20 cellular contexts compared by ENCODE assay signal in the genomic region with DNA sequence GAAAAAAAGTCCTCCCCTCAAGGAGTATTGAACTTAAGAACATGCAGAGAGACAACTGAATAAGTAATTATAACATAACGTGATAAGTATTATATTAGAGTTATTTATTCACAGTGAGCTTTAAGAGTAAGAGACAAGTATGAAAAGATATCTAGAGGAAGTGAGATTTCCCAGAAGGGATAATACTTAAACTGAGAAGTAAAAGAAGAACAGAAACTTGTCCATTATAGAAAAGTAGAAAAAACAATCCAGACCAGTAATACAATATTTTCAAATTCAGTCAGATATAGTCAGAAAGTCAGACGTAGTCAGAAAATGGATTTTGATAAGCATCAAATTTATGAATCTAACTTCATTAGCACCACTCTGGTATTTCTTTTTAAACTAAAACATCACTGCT.
DNase-seq lines count a peak whose midpoint lies in the region; ATAC-seq and TF ChIP-seq lines count a peak whose summit lies in the region.
"Had no signal": no experiment of that assay in that cellular context is flagged by ENCODE, and none has a peak within 500 bp of the region (broad histone marks: within the 10 kb centered on the region; RNA-seq: fewer than 3 reads in every experiment).

No MANE protein-coding gene starts in this region.

- no peak overlapping the region for H3K4me3 ChIP-seq in breast epithelium
- H3K4me3 ChIP-seq: heart right ventricle, spleen had no signal

- H3K36me3 ChIP-seq in breast epithelium = no peaks in the 10 kb centered on the region
- H3K36me3 ChIP-seq: heart right ventricle, spleen had no signal

- H3K4me1 Mint-ChIP-seq in activated T-helper 2 cell treated with anti-CD3 and anti-CD28 coated beads, Interferon-gamma antibody, Interleukin-2, Interleukin-4, amounts not matched to agents 10 μg/mL and 5 μg/mL and 100 μg/mL, durations not matched to agents 14 hours and 24 hours and 36 hours (ENCODE audit: low read depth) = no peaks in the 10 kb centered on the region
- H3K4me1 Mint-ChIP-seq: activated CD4-positive, alpha-beta T cell treated with anti-CD3 and anti-CD28 coated beads, Interleukin-2, amount 10 ng/mL, durations not matched to agents 24 days and 14 days; CD8-positive, alpha-beta memory T cell had no signal

- no peaks in the 10 kb centered on the region for H3K27me3 ChIP-seq in breast epithelium
- H3K27me3 ChIP-seq: heart right ventricle, spleen had no signal

- H3K9me3 ChIP-seq in breast epithelium = no peaks in the 10 kb centered on the region

- H3K4me3 Mint-ChIP-seq in activated T-helper 2 cell treated with anti-CD3 and anti-CD28 coated beads, Interferon-gamma antibody, Interleukin-2, Interleukin-4, amounts not matched to agents 10 μg/mL and 5 μg/mL and 100 μg/mL, durations not matched to agents 14 hours and 24 hours and 36 hours (ENCODE audit: low read depth) = no peak overlapping the region
- H3K4me3 Mint-ChIP-seq: activated CD4-positive, alpha-beta T cell treated with anti-CD3 and anti-CD28 coated beads, Interleukin-2, amount 10 ng/mL, durations not matched to agents 24 days and 14 days; activated T-cell treated with anti-CD3 and anti-CD28 coated beads, Interleukin-2, amount 50 U/mL, for 4 hours; CD8-positive, alpha-beta memory T cell; T-helper 2 cell treated with Interferon-gamma antibody and Interleukin-4, amounts not matched to agents 5 μg/mL and 100 μg/mL, for 36 hours had no signal

- TF ChIP-seq CTCF in GM13976 (IDR thresholded peaks at IDR 0.05; ENCODE audit: borderline replicate concordance, control extremely low read depth, extremely low read depth, insufficient read depth, missing control alignments) (no peak), breast epithelium (IDR thresholded peaks at IDR 0.05) (no peak)

- intact Hi-C loops in breast epithelium (cut with DNase I; ENCODE audit: low total_unique reads) = no loop called here
- intact Hi-C loops in activated T-helper 2 cell treated with anti-CD3 and anti-CD28 coated beads, Interferon-gamma antibody, Interleukin-2, Interleukin-4, amounts not matched to agents 10 μg/mL and 5 μg/mL and 100 μg/mL, durations not matched to agents 14 hours and 24 hours and 36 hours (cut with micrococcal nuclease) = no loop called here

- peaks cover 30% of the 10 kb centered on the region for H3K9me3 Mint-ChIP-seq in activated T-helper 2 cell treated with anti-CD3 and anti-CD28 coated beads, Interferon-gamma antibody, Interleukin-2, Interleukin-4, amounts not matched to agents 10 μg/mL and 5 μg/mL and 100 μg/mL, durations not matched to agents 14 hours and 24 hours and 36 hours

- no peak for TF ChIP-seq POLR2A in breast epithelium (IDR thresholded peaks at IDR 0.05)

- ATAC-seq in GM19452 (IDR thresholded peaks at IDR 0.05; ENCODE audit: unreplicated experiment) (peak; percentile 51), HG02840 (IDR thresholded peaks at IDR 0.05; ENCODE audit: low FRiP score, unreplicated experiment) (peak; percentile 62), HG03457 (IDR thresholded peaks at IDR 0.05; ENCODE audit: unreplicated experiment) (peak; percentile 79)
- ATAC-seq: activated T-cell treated with anti-CD3 and anti-CD28 coated beads, Interleukin-2, amount 50 U/mL, for 4 hours; heart right ventricle had no signal

- H3K36me3 Mint-ChIP-seq in activated T-helper 2 cell treated with anti-CD3 and anti-CD28 coated beads, Interferon-gamma antibody, Interleukin-2, Interleukin-4, amounts not matched to agents 10 μg/mL and 5 μg/mL and 100 μg/mL, durations not matched to agents 14 hours and 24 hours and 36 hours (ENCODE audit: low read depth) = no peaks in the 10 kb centered on the region
- H3K36me3 Mint-ChIP-seq: CD8-positive, alpha-beta memory T cell had no signal

- H3K27ac Mint-ChIP-seq in activated T-helper 2 cell treated with anti-CD3 and anti-CD28 coated beads, Interferon-gamma antibody, Interleukin-2, Interleukin-4, amounts not matched to agents 10 μg/mL and 5 μg/mL and 100 μg/mL, durations not matched to agents 14 hours and 24 hours and 36 hours = no peak overlapping the region
- H3K27ac Mint-ChIP-seq: activated CD4-positive, alpha-beta T cell treated with anti-CD3 and anti-CD28 coated beads, Interleukin-2, amount 10 ng/mL, durations not matched to agents 24 days and 14 days; CD8-positive, alpha-beta memory T cell; T-helper 2 cell treated with Interferon-gamma antibody and Interleukin-4, amounts not matched to agents 5 μg/mL and 100 μg/mL, for 36 hours had no signal

- H3K4me1 ChIP-seq in breast epithelium = no peaks in the 10 kb centered on the region
- H3K4me1 ChIP-seq: heart right ventricle, parathyroid adenoma, spleen had no signal

- no peaks in the 10 kb centered on the region for H3K27me3 Mint-ChIP-seq in activated T-helper 2 cell treated with anti-CD3 and anti-CD28 coated beads, Interferon-gamma antibody, Interleukin-2, Interleukin-4, amounts not matched to agents 10 μg/mL and 5 μg/mL and 100 μg/mL, durations not matched to agents 14 hours and 24 hours and 36 hours (ENCODE audit: low read depth)
- H3K27me3 Mint-ChIP-seq: activated CD4-positive, alpha-beta T cell treated with anti-CD3 and anti-CD28 coated beads, Interleukin-2, amount 10 ng/mL, durations not matched to agents 24 days and 14 days; CD8-positive, alpha-beta memory T cell had no signal

- peak; percentile 21 for DNase-seq in GM13976 (ENCODE audit: low spot score)
- no peak for DNase-seq in breast epithelium (ENCODE audit: low spot score in 2 of 2)
- DNase-seq in activated T-helper 2 cell treated with anti-CD3 and anti-CD28 coated beads, Interferon-gamma antibody, Interleukin-2, Interleukin-4, amounts not matched to agents 10 μg/mL and 5 μg/mL and 100 μg/mL, durations not matched to agents 14 hours and 24 hours and 36 hours (ENCODE audit: low spot score) = no peak
- DNase-seq in HuH-7 (ENCODE audit: low spot score) = no peak
- no peak for DNase-seq in Ammon's horn (ENCODE audit: low spot score)
- DNase-seq: ACHN; activated CD4-positive, alpha-beta T cell treated with anti-CD3 and anti-CD28 coated beads, Interleukin-2, amount 10 ng/mL, durations not matched to agents 24 days and 14 days; activated T-cell treated with anti-CD3 and anti-CD28 coated beads, Interleukin-2, amount 50 U/mL, for 4 hours; CD8-positive, alpha-beta memory T cell; H7; heart right ventricle; kidney glomerular epithelial cell; NCI-H2029 treated with DMSO at 0.1 percent for 48 hours; NCI-H748 treated with DMSO at 0.1 percent for 48 hours; spleen had no signal

- in situ Hi-C loops in GM13976 (cut with MboI; ENCODE audit: low sequenced_read_pairs, unreplicated experiment) = no loop called here

- no peak overlapping the region for H3K27ac ChIP-seq in breast epithelium
- H3K27ac ChIP-seq: heart right ventricle, parathyroid adenoma, spleen had no signal
